Comparison of ENCODE assay signal across 8 cellular contexts in the genomic region with DNA sequence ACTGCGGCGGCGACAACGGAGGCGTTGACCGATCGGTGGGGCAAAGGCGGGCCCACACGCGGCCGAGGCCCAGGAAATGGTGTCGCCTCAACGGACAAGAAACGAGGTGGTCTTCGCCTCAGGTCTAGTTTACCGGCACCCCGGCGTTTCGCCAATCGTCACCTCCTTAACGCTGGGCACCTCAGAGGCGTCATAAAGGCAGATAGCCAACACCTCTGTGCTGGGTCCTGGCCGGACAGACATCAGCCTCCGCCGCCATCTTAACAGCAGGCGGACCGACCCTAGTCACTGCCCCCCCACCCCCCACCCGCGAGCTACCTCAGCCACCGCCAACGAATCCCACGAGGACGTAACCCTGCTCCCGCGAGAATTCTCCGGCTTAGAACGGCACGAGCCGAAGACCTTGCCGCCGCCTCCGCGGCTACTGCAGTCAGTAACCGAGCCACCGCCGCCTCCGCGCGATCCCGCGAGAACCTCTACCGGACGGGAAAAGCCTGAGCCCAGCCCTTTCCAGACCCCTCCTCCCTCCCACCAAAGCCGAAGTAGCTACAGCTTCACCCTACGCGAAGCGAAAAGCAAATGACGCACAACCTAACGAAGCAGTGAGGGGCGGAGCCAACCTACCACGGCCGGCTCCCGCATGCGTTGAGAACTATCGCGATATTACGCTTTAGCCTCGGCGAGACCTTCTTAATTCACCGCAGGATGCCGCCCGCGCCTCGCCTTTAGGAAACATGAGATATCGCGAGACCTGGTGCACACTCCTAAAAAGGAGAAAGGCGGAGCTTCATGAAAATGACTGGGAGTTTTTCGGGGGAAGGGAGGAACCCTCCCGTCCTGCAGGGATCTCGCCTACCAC. TPM values are rescaled to one million over a fixed set of nuclear protein-coding genes. Genes with fewer than 3 reads are reported as not detected.
DNase-seq lines count a peak whose midpoint lies in the region; ATAC-seq and TF ChIP-seq lines count a peak whose summit lies in the region.

No MANE protein-coding gene starts in this region.

- H3K27ac ChIP-seq in HUES48 (ENCODE audit: low read depth, low read length) (peak overlapping the region; percentile 97), endodermal cell (ENCODE audit: low read depth, low read length) (peak overlapping the region; percentile 96), mesendoderm (ENCODE audit: low read depth, low read length) (peak overlapping the region; percentile 91)

- H3K9ac ChIP-seq in HUES48 (ENCODE audit: low read depth, low read length) (peak overlapping the region; percentile 99), NT2/D1 (ENCODE audit: insufficient read length, low read depth) (peak overlapping the region; percentile 99), endodermal cell (ENCODE audit: extremely low read depth, low read length, poor library complexity, severe bottlenecking) (peak overlapping the region; percentile 97), mesendoderm (ENCODE audit: low read length) (peak overlapping the region; percentile 94)

- no peaks in the 10 kb centered on the region for H3K9me3 ChIP-seq in Caco-2
- H3K9me3 ChIP-seq in HUES48 (ENCODE audit: control insufficient read depth, insufficient read depth, low read length), result peaks cover 26% of the 10 kb centered on the region
- H3K9me3 ChIP-seq in NT2/D1 (ENCODE audit: insufficient read depth, low read length), result no peaks in the 10 kb centered on the region
- H3K9me3 ChIP-seq in endodermal cell (ENCODE audit: control insufficient read depth, low read length), result no peaks in the 10 kb centered on the region

- intact Hi-C loops in Caco-2 (cut with micrococcal nuclease; ENCODE audit: unreplicated experiment), result loop anchor here (5.0 to 10.0 kb wide), 3 partner anchors 149 to 601 kb away; partner anchors contain the start of genes PHF8 and TSPYL2

- WGBS in endodermal cell (ENCODE audit: insufficient coverage in 1 of 2, insufficient read length in 1 of 2), 2 experiments, result 0% methylated on average over 9 to 75 of the region's 80 CpGs
- no CpG with 5 or more reads among the region's 80 CpGs for WGBS in mesendoderm (ENCODE audit: extremely low coverage, insufficient coverage, low lambda C conversion rate)

- H2AK5ac ChIP-seq in mesendoderm (ENCODE audit: low read length), result no peak overlapping the region

- TF ChIP-seq CTCF in Caco-2 (IDR thresholded peaks at IDR 0.05; ENCODE audit: insufficient read depth in 1 of 2, low read depth in 1 of 2, low read length in 1 of 2, severe bottlenecking in 1 of 2, unreplicated experiment in 1 of 2) (no peak), endodermal cell (conservative IDR thresholded peaks at IDR 0.05) (no peak)

- H2BK15ac ChIP-seq in mesendoderm (replicated peaks; ENCODE audit: low read depth), result no peak overlapping the region

- no peak overlapping the region for H4K8ac ChIP-seq in mesendoderm (ENCODE audit: low read depth, low read length)

- H2BK120ac ChIP-seq in mesendoderm (ENCODE audit: low read depth, low read length), result no peak overlapping the region

- H3K56ac ChIP-seq in mesendoderm (ENCODE audit: low read length), result peak overlapping the region; percentile 96

- H3K36me3 ChIP-seq in Caco-2 (ENCODE audit: control insufficient read depth, insufficient read depth, low read length) (peaks cover 1% of the 10 kb centered on the region), HUES48 (ENCODE audit: control insufficient read depth, insufficient read depth, low read length) (peaks cover 29% of the 10 kb centered on the region), NT2/D1 (ENCODE audit: insufficient read depth, insufficient read length, low read length) (peaks cover 43% of the 10 kb centered on the region), endodermal cell (ENCODE audit: control insufficient read depth, insufficient read depth, low read length) (peaks cover 27% of the 10 kb centered on the region), mesendoderm (ENCODE audit: control insufficient read depth, insufficient read depth, low read length) (peaks cover 1% of the 10 kb centered on the region)

- CTCF ChIA-PET in Caco-2 (lab: Charles Lee), result interaction anchor here (0.6 kb wide), 1 partner anchor 271 kb away, joined by 3 read pairs; no protein-coding TSS in a partner anchor

- H3K9me3 Mint-ChIP-seq in Caco-2 (ENCODE audit: unreplicated experiment) (no peaks in the 10 kb centered on the region), endodermal cell (peaks cover 57% of the 10 kb centered on the region)

- H3K4ac ChIP-seq in mesendoderm (ENCODE audit: low read depth, low read length), result peak overlapping the region; percentile 21

- H3K36me3 Mint-ChIP-seq in Caco-2 (ENCODE audit: insufficient read depth, unreplicated experiment) (peaks cover 50% of the 10 kb centered on the region), endodermal cell (ENCODE audit: low read depth) (peaks cover 26% of the 10 kb centered on the region)

- peak overlapping the region; percentile 93 for H3K18ac ChIP-seq in mesendoderm (ENCODE audit: low read length)

- POLR2A ChIA-PET in Caco-2 (lab: Charles Lee), result interaction anchor here (0.5 to 1.3 kb wide), 11 partner anchors 17 to 956 kb away, joined by 3 to 9 read pairs (median 3); partner anchors contain the start of genes KANTR, RIBC1 and SMC1A

- H3K79me1 ChIP-seq in mesendoderm (ENCODE audit: low read length), result no peaks in the 10 kb centered on the region

- H3K4me3 Mint-ChIP-seq in Caco-2 (ENCODE audit: unreplicated experiment), result peak overlapping the region; percentile 94
- peak overlapping the region; percentile 88 for H3K4me3 Mint-ChIP-seq in endodermal cell

- H3K27ac Mint-ChIP-seq in Caco-2 (ENCODE audit: unreplicated experiment) (peak overlapping the region; percentile 91), endodermal cell (peak overlapping the region; percentile 98)

- BruUV-seq in Caco-2 (replicated peaks; lab: Mats Ljungman, UMichigan), result TSS peak; percentile 75

- no peak overlapping the region for H4K5ac ChIP-seq in mesendoderm (ENCODE audit: low read length)

- H2BK5ac ChIP-seq in mesendoderm (ENCODE audit: low read length), result no peak overlapping the region

- H3K23ac ChIP-seq in mesendoderm (ENCODE audit: low read length), result no peak overlapping the region

- peak; percentile 66 for ATAC-seq in GM21423 (IDR thresholded peaks at IDR 0.05; ENCODE audit: unreplicated experiment)

- peak; percentile 91 to 96 for DNase-seq in Caco-2
- DNase-seq in NT2/D1 (ENCODE audit: low read depth, low spot score), result peak; percentile 100
- DNase-seq in activated CD8-positive, alpha-beta memory T cell treated with anti-CD3 and anti-CD28 coated beads, Interleukin-2, amount 50 U/mL, for 24 hours (ENCODE audit: extremely low read depth), result peak; percentile 71
- peak; percentile 94 for DNase-seq in endodermal cell
- DNase-seq in mesendoderm, result peak; percentile 99
- peak; percentile 76 for DNase-seq in stimulated activated CD8-positive, alpha-beta memory T cell treated with anti-CD3 and anti-CD28 coated beads, Interleukin-12 subunit alpha, Interleukin-12 subunit beta, amount 100 ng/mL, for 4 hours (ENCODE audit: low read depth)

- H3K4me3 ChIP-seq in Caco-2 (ENCODE audit: low read depth, low read length), result peak overlapping the region; percentile 81
- H3K4me3 ChIP-seq in HUES48 (ENCODE audit: low read depth, low read length), result peak overlapping the region; percentile 91
- peak overlapping the region; percentile 99 for H3K4me3 ChIP-seq in NT2/D1 (ENCODE audit: insufficient read length, low read depth)
- H3K4me3 ChIP-seq in endodermal cell (ENCODE audit: low read length), result peak overlapping the region; percentile 94
- peak overlapping the region; percentile 69 for H3K4me3 ChIP-seq in mesendoderm (ENCODE audit: low read length)

- H3K79me2 ChIP-seq in mesendoderm (ENCODE audit: control insufficient read depth, insufficient read depth, low read length), result peaks cover 38% of the 10 kb centered on the region

- H3K4me2 ChIP-seq in mesendoderm (ENCODE audit: low read length), result no peak overlapping the region

- no peaks in the 10 kb centered on the region for H3K27me3 ChIP-seq in Caco-2 (replicated peaks; ENCODE audit: control insufficient read depth, insufficient read depth, low read length)
- no peaks in the 10 kb centered on the region for H3K27me3 ChIP-seq in HUES48 (ENCODE audit: control insufficient read depth, insufficient read depth, low read length)
- peaks cover 5% of the 10 kb centered on the region for H3K27me3 ChIP-seq in NT2/D1 (ENCODE audit: insufficient read depth, insufficient read length)
- no peaks in the 10 kb centered on the region for H3K27me3 ChIP-seq in endodermal cell (ENCODE audit: control insufficient read depth, insufficient read depth, low read length, poor library complexity, severe bottlenecking)
- no peaks in the 10 kb centered on the region for H3K27me3 ChIP-seq in mesendoderm (ENCODE audit: insufficient read depth, low read length, poor library complexity)

- H3K27me3 Mint-ChIP-seq in Caco-2 (ENCODE audit: insufficient read depth, unreplicated experiment) (no peaks in the 10 kb centered on the region), endodermal cell (ENCODE audit: insufficient read depth) (no peaks in the 10 kb centered on the region)

- H3K4me1 Mint-ChIP-seq in Caco-2 (ENCODE audit: low read depth, unreplicated experiment) (peaks cover 6% of the 10 kb centered on the region), endodermal cell (peaks cover 2% of the 10 kb centered on the region)

- H3K4me1 ChIP-seq in Caco-2 (no peaks in the 10 kb centered on the region), HUES48 (ENCODE audit: control insufficient read depth, insufficient read depth, low read length) (no peaks in the 10 kb centered on the region), NT2/D1 (ENCODE audit: insufficient read depth, insufficient read length) (no peaks in the 10 kb centered on the region), endodermal cell (ENCODE audit: control insufficient read depth, insufficient read depth, low read length) (no peaks in the 10 kb centered on the region), mesendoderm (ENCODE audit: control insufficient read depth, low read depth, low read length) (no peaks in the 10 kb centered on the region)

RNA-seq across cellular contexts. Expression of gene HUWE1, which starts 2.7 kb away (rescaled TPM):
- total RNA-seq in Caco-2 (2022) (222 and 224 TPM in 2 replicates), endodermal cell (100 to 1,000 TPM; 316 to 325 TPM)
- polyA plus RNA-seq in endodermal cell (2013, experiment 1 of 2), result 103 TPM
- polyA plus RNA-seq in endodermal cell (2013, experiment 2 of 2), result 110 TPM
- polyA plus RNA-seq in mesendoderm (2013, experiment 1 of 2), result 48.4 TPM
- 44.3 TPM for polyA plus RNA-seq in mesendoderm (2013, experiment 2 of 2)

Comparison
In these comparisons a context has a peak if more than half of its experiments do, and no peak if none do; other contexts are left out.
1. Peak in every context shown above with its lines: DNase-seq, ATAC-seq, H3K4me3 ChIP-seq and H3K27ac ChIP-seq.